In the genomic region with DNA sequence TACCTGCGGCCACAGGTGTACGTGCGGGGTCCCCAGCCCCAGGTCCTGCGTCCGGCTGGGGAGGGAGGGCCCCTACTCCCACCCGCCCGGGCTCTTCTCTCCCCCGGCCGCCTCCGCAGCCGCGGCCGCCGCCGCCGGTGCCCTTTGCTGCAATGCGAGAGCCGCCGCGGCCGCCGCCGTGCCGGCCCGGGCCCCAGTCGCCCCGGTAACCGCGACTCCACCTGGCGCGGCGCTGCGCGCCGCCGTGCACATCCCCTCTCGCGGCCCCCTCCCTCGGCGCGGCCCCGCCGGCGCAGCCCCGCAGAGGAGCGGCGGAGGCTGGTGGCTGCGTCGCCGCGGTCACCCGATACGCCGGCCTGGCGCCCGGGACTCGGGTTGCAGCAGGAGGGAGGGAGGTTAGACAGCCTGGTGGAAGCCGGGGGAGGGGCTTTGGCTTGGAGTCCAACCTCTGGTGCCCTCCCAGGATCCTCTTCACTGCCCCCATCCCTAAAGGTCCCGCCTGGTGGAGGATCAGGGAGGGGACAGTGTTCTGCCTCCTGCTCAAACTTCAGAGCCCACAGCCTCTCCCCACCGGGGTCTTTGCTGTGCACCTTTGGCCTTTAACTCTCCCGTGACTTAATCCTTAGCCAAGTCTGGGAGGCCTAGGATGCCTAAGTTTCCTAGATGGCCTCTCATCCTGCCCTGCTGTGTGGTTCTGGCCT, we compare ENCODE assay signal across 8 cellular contexts. TPM values are rescaled to one million over a fixed set of nuclear protein-coding genes. Genes with fewer than 3 reads are reported as not detected.
DNase-seq lines count a peak whose midpoint lies in the region; ATAC-seq, FAIRE-seq and TF ChIP-seq lines count a peak whose summit lies in the region.

No MANE protein-coding gene starts in this region.

- H3K27ac ChIP-seq in prostate gland, result no peak overlapping the region

- H3K9me3 Mint-ChIP-seq in activated T-cell treated with anti-CD3 and anti-CD28 coated beads, Interleukin-2, amount 50 U/mL, for 4 hours, result no peaks in the 10 kb centered on the region

- H3K4me1 ChIP-seq in prostate gland (replicated peaks), result no peaks in the 10 kb centered on the region

- peak; percentile 46 to 60 for ATAC-seq in activated T-cell treated with anti-CD3 and anti-CD28 coated beads, Interleukin-2, amount 50 U/mL, for 4 hours
- no peak for ATAC-seq in GM18861 (IDR thresholded peaks at IDR 0.05; ENCODE audit: unreplicated experiment)

- no peak for TF ChIP-seq CTCF in prostate gland (IDR thresholded peaks at IDR 0.05)

- peaks cover 7% of the 10 kb centered on the region for H3K4me1 Mint-ChIP-seq in activated T-cell treated with anti-CD3 and anti-CD28 coated beads, Interleukin-2, amount 50 U/mL, for 4 hours (ENCODE audit: low read depth)

- TF ChIP-seq POLR2A in prostate gland (IDR thresholded peaks at IDR 0.05) (no peak), H54 (IDR thresholded peaks at IDR 0.05; ENCODE audit: low read depth, low read length) (no peak)

- no peak for DNase-seq in activated T-cell treated with anti-CD3 and anti-CD28 coated beads, Interleukin-2, amount 50 U/mL, for 4 hours
- no peak for DNase-seq in activated T-cell treated with anti-CD3 and anti-CD28 coated beads, Interleukin-2, amount 50 U/mL, for 48 hours
- DNase-seq in NCI-H69 (lab: John Stamatoyannopoulos, UW), result peak; percentile 94
- peak; percentile 56 to 88 (median 76) for DNase-seq in head of caudate nucleus
- no peak for DNase-seq in prostate gland (ENCODE audit: low spot score)
- no peak for DNase-seq in H54 (ENCODE audit: insufficient read length, low spot score)
- no peak for DNase-seq in NCI-H1048 (lab: John Stamatoyannopoulos, UW)

- H3K36me3 Mint-ChIP-seq in activated T-cell treated with anti-CD3 and anti-CD28 coated beads, Interleukin-2, amount 50 U/mL, for 4 hours (ENCODE audit: insufficient read depth), result no peaks in the 10 kb centered on the region

- no peak for FAIRE-seq in H54 (lab: Jason Lieb, UNC)

- peak overlapping the region; percentile 53 for H3K4me3 Mint-ChIP-seq in activated T-cell treated with anti-CD3 and anti-CD28 coated beads, Interleukin-2, amount 50 U/mL, for 4 hours

- peaks cover 86% of the 10 kb centered on the region for H3K27me3 Mint-ChIP-seq in activated T-cell treated with anti-CD3 and anti-CD28 coated beads, Interleukin-2, amount 50 U/mL, for 4 hours (ENCODE audit: low read depth)

- peak overlapping the region; percentile 21 to 37 for H3K4me3 ChIP-seq in prostate gland

- no peaks in the 10 kb centered on the region for H3K9me3 ChIP-seq in prostate gland

- no peaks in the 10 kb centered on the region for H3K27me3 ChIP-seq in prostate gland (replicated peaks; ENCODE audit: insufficient read depth)

- 6% methylated on average over 18 of the region's 61 CpGs for WGBS in prostate gland

- no peaks in the 10 kb centered on the region for H3K36me3 ChIP-seq in prostate gland

- intact Hi-C loops in head of caudate nucleus (cut with DNase I), result no loop called here
- intact Hi-C loops in prostate gland (cut with DNase I), result no loop called here

RNA-seq across cellular contexts. Expression of a gene that starts 32.9 kb away (rescaled TPM):
- total RNA-seq in activated T-cell treated with anti-CD3 and anti-CD28 coated beads, Interleukin-2, amount 50 U/mL, for 4 hours, result under 1 TPM in 2 of 3 donors, not detected in 1; 0.16 to 0.49 TPM
- total RNA-seq in prostate gland, result 1 to 10 TPM; 2.4 to 4.8 TPM

Comparison
In these comparisons a context has a peak if more than half of its experiments do, and no peak if none do; other contexts are left out.
1. DNase-seq: peak in NCI-H69 (single experiment) and head of caudate nucleus (42 of 42); none in activated T-cell treated with anti-CD3 and anti-CD28 coated beads, Interleukin-2, amount 50 U/mL, for 4 hours (single experiment), activated T-cell treated with anti-CD3 and anti-CD28 coated beads, Interleukin-2, amount 50 U/mL, for 48 hours (0 of 2), prostate gland (single experiment), H54 (single experiment) and NCI-H1048 (single experiment).